16 cellular contexts compared by ENCODE assay signal in the genomic region with DNA sequence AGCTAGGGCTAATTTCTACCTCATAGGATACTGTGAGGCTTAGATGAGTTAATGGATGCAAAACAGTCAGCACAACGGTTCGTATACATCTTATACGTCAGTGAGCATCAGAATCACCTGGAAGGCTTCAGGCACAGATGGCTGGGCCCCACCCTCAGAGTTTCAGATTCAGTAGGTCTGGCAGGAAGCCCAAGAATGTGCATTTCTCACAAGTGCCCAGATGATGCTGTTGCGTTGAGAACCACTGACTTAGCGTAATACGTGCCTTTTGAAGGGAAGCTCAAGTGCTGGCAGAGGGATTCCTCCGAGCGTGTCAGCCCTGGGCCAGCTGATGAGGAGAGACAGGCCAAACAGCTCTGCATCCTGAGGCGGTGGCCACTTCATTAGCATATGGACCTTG.
DNase-seq lines count a peak whose midpoint lies in the region; ATAC-seq, FAIRE-seq and TF ChIP-seq lines count a peak whose summit lies in the region.
"Had no signal": no experiment of that assay in that cellular context is flagged by ENCODE, and none has a peak within 500 bp of the region (broad histone marks: within the 10 kb centered on the region; RNA-seq: fewer than 3 reads in every experiment).

No MANE protein-coding gene starts in this region.

- H3K4me3 ChIP-seq in fibroblast of mammary gland (ENCODE audit: control insufficient read depth, low read depth, low read length): no peak overlapping the region
- no peak overlapping the region for H3K4me3 ChIP-seq in pancreas
- no peak overlapping the region for H3K4me3 ChIP-seq in WERI-Rb-1 (ENCODE audit: low read depth, low read length)
- H3K4me3 ChIP-seq: lung, tibial nerve had no signal

- WGBS in pancreas, 2 donors: 84 to 86% methylated on average over 9 of the region's 9 CpGs

- FAIRE-seq in pancreas (lab: Jason Lieb, UNC): no peak

- H3K36me3 ChIP-seq in pancreas: no peaks in the 10 kb centered on the region
- H3K36me3 ChIP-seq in WERI-Rb-1: no peaks in the 10 kb centered on the region
- H3K36me3 ChIP-seq: tibial nerve had no signal

- intact Hi-C loops in pancreas (cut with DNase I): no loop called here

- H3K27me3 ChIP-seq in pancreas (no peaks in the 10 kb centered on the region), WERI-Rb-1 (ENCODE audit: insufficient read depth, low read depth, severe bottlenecking) (no peaks in the 10 kb centered on the region)
- H3K27me3 ChIP-seq: tibial nerve had no signal

- TF ChIP-seq CTCF in fibroblast of mammary gland (conservative IDR thresholded peaks at IDR 0.05; ENCODE audit: control insufficient read depth, insufficient read depth, low read depth, low read length) (no peak), pancreas (IDR thresholded peaks at IDR 0.05) (no peak), WERI-Rb-1 (IDR thresholded peaks at IDR 0.05; ENCODE audit: low read depth, low read length) (no peak)

- H3K9me3 ChIP-seq in pancreas: no peaks in the 10 kb centered on the region
- H3K9me3 ChIP-seq in WERI-Rb-1 (ENCODE audit: severe bottlenecking): no peaks in the 10 kb centered on the region
- H3K9me3 ChIP-seq: tibial nerve had no signal

- ATAC-seq in GM18520 (IDR thresholded peaks at IDR 0.05; ENCODE audit: unreplicated experiment) (peak; percentile 67), GM21717 (IDR thresholded peaks at IDR 0.05; ENCODE audit: unreplicated experiment) (peak; percentile 76), HG03469 (IDR thresholded peaks at IDR 0.05; ENCODE audit: unreplicated experiment) (peak; percentile 84), pancreas (no peak)

- no peaks in the 10 kb centered on the region for H3K4me1 ChIP-seq in pancreas
- H3K4me1 ChIP-seq: parathyroid adenoma had no signal

- H3K27ac ChIP-seq in pancreas (no peak overlapping the region), WERI-Rb-1 (no peak overlapping the region)
- H3K27ac ChIP-seq: parathyroid adenoma, tibial nerve had no signal

- DNase-seq in fibroblast of mammary gland (ENCODE audit: low read depth) (peak; percentile 3), NCI-H1092 (lab: John Stamatoyannopoulos, UW) (no peak), occipital lobe (lab: John Stamatoyannopoulos, UW) (no peak), pancreas (no peak), WERI-Rb-1 (no peak)
- DNase-seq: activated B cell treated with CpG ODN at 0.5 μM for 24 hours; activated naive CD4-positive, alpha-beta T cell treated with Interleukin-2 at 50 U/mL for 16 hours; dermis blood vessel endothelial cell; DMS153; NCI-H1694 treated with DMSO at 0.1 percent for 48 hours had no signal

Comparison
In these comparisons a context has a peak if more than half of its experiments do, and no peak if none do; other contexts are left out.
1. ATAC-seq: peak in GM18520 (single experiment), GM21717 (single experiment) and HG03469 (single experiment); none in pancreas (0 of 4).